Comparison of ENCODE assay signal across 18 cellular contexts in the genomic region with DNA sequence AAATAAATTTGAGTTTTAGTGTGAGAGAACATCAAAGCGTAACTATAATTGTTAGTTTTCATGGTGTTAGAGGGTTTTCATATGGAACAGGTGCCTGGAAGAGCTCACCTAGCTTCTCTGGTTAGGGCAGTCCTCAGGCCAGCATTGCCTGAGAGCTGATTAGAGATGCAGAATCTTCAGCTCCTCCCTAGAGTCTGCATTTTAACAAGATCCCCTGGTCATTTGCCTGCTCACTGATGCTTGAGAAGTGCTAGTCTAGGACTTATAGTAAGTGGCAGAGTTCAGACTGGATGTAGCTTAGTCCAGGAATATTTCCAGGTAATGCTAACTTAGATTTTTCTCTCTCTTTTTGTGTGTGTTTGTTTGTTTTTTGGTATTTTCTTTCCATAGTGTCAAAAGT. TPM values are rescaled to one million over a fixed set of nuclear protein-coding genes. Genes with fewer than 3 reads are reported as not detected.
DNase-seq lines count a peak whose midpoint lies in the region; TF ChIP-seq lines count a peak whose summit lies in the region.
"Had no signal": no experiment of that assay in that cellular context is flagged by ENCODE, and none has a peak within 500 bp of the region (broad histone marks: within the 10 kb centered on the region; RNA-seq: fewer than 3 reads in every experiment).

No MANE protein-coding gene starts in this region.

- in situ Hi-C loops in Caki2 (cut with HindIII; ENCODE audit: low pct_unique_long_range_greater_than_20kb, low sequenced_read_pairs) = no loop called here

- no peaks in the 10 kb centered on the region for H3K4me1 Mint-ChIP-seq in nephron
- H3K4me1 Mint-ChIP-seq: GM23338 had no signal

- H3K27ac Mint-ChIP-seq in nephron = peak overlapping the region; percentile 1 to 70 (median 62)
- H3K27ac Mint-ChIP-seq: CD4-positive, alpha-beta T cell; GM23338; HFFc6 had no signal

- peaks cover 43% of the 10 kb centered on the region for H3K36me3 Mint-ChIP-seq in nephron (ENCODE audit: low read depth)

- peak; percentile 8 for DNase-seq in NCI-H1092 treated with DMSO at 0.1 percent for 48 hours (lab: John Stamatoyannopoulos, UW)
- no peak for DNase-seq in NCI-H1092 (lab: John Stamatoyannopoulos, UW)
- DNase-seq in Caki2 (ENCODE audit: low read depth) = peak; percentile 39
- DNase-seq in stimulated activated CD4-positive, alpha-beta T cell treated with anti-CD3 and anti-CD28 coated beads, Interleukin-2, amount 100 ng/mL, for 24 hours = no peak
- DNase-seq in NCI-H2171 treated with DMSO at 0.1 percent for 48 hours (lab: John Stamatoyannopoulos, UW) = no peak
- DNase-seq in activated CD8-positive, alpha-beta memory T cell treated with anti-CD3 and anti-CD28 coated beads, Interleukin-2, amount 50 U/mL, for 4 hours = no peak
- DNase-seq: AML-193; Caco-2; CD4-positive, alpha-beta T cell; DMS153; DMS79; GDM1; HFFc6 had no signal

- TF ChIP-seq CTCF in VCaP (conservative IDR thresholded peaks at IDR 0.05) = no peak
- TF ChIP-seq CTCF in nephron (IDR thresholded peaks at IDR 0.05; ENCODE audit: unreplicated experiment in 3 of 3) = no peak

- no peak overlapping the region for H3K4me3 Mint-ChIP-seq in nephron
- H3K4me3 Mint-ChIP-seq: CD4-positive, alpha-beta T cell; GM23338; HFFc6 had no signal

- H3K27me3 Mint-ChIP-seq in nephron (ENCODE audit: low read depth) = no peaks in the 10 kb centered on the region
- H3K27me3 Mint-ChIP-seq: CD4-positive, alpha-beta T cell had no signal

- H3K9me3 Mint-ChIP-seq in nephron = no peaks in the 10 kb centered on the region
- H3K9me3 Mint-ChIP-seq: CD4-positive, alpha-beta T cell; GM23338; HFFc6 had no signal

- H3K27ac ChIP-seq in VCaP = peak overlapping the region; percentile 98
- H3K27ac ChIP-seq: 22Rv1, A549 had no signal

RNA-seq across cellular contexts. Expression of gene SMIM26, which starts 21.7 kb away (rescaled TPM):
- 145 and 161 TPM in 2 replicates for total RNA-seq in Caki2 (2014; rRNA removed; shearing (Covaris generic); ENCODE audit: low replicate concordance)

RNA-seq across cellular contexts. Expression of gene SEC23B, which starts 37.8 kb away (rescaled TPM):
- total RNA-seq in Caki2 (2014; rRNA removed; shearing (Covaris generic); ENCODE audit: low replicate concordance) = 71.7 and 74.9 TPM in 2 replicates

RNA-seq across cellular contexts. Expression of gene DTD1, which starts 42.3 kb away (rescaled TPM):
- 208 and 236 TPM in 2 replicates for total RNA-seq in Caki2 (2014; rRNA removed; shearing (Covaris generic); ENCODE audit: low replicate concordance)

RNA-seq across cellular contexts. Expression of gene RBBP9, which starts 48.5 kb away (rescaled TPM):
- total RNA-seq in Caki2 (2014; rRNA removed; shearing (Covaris generic); ENCODE audit: low replicate concordance) = 34.0 and 48.8 TPM in 2 replicates

Comparison
In these comparisons a context has a peak if more than half of its experiments do, and no peak if none do; other contexts are left out.
1. DNase-seq: peak in NCI-H1092 treated with DMSO at 0.1 percent for 48 hours (single experiment) and Caki2 (single experiment); none in NCI-H1092 (single experiment), stimulated activated CD4-positive, alpha-beta T cell treated with anti-CD3 and anti-CD28 coated beads, Interleukin-2, amount 100 ng/mL, for 24 hours (0 of 2), NCI-H2171 treated with DMSO at 0.1 percent for 48 hours (single experiment) and activated CD8-positive, alpha-beta memory T cell treated with anti-CD3 and anti-CD28 coated beads, Interleukin-2, amount 50 U/mL, for 4 hours (single experiment).